ENCODE assay signal across 23 cellular contexts in the genomic region with DNA sequence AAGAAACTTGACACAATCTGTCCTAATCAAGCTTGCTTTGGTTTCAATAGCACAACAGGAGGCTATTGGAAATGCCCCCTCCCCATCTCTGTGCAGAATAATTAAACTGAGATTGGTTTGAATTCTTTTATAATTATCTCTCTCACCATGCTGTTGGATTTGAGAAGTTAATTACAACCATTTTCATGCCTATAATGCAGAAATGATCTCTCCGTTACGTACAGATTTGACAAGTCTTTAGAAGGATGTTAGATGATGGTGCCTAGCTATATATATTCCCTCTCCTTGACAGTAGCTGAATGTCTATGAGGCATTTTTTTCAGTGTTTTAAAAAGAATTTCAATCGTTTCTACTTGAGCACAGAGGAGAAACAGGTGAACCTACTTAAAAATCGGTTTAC.
"Had no signal": no experiment of that assay in that cellular context is flagged by ENCODE, and none has a peak within 500 bp of the region (broad histone marks: within the 10 kb centered on the region; RNA-seq: fewer than 3 reads in every experiment).

No MANE protein-coding gene starts in this region.

- H3K27ac ChIP-seq: HL-60, KMS-11, SJSA1, SK-N-MC had no signal

- FAIRE-seq: HTR-8/SVneo, K562, RCC 7860 had no signal

- H3K4me3 ChIP-seq: K562, SJSA1, SK-N-MC had no signal

- DNase-seq: Kasumi-1, NCI-H1092, NCI-H1105 treated with DMSO at 0.1 percent for 48 hours, NCI-H1417 treated with DMSO at 0.1 percent for 48 hours, NCI-H1694, NCI-H187 treated with DMSO at 0.1 percent for 48 hours, NCI-H2029 treated with DMSO at 0.1 percent for 48 hours, NCI-H2171 treated with DMSO at 0.1 percent for 48 hours, NCI-H345, NCI-H446 treated with DMSO at 0.1 percent for 48 hours, NCI-H510A treated with DMSO at 0.1 percent for 48 hours, NCI-H526 treated with DMSO at 0.1 percent for 48 hours, NCI-H774, Right ventricle myocardium superior, RPMI8226, SIG-M5 had no signal

- H3K9me3 ChIP-seq: SJSA1 had no signal

- H3K4me1 ChIP-seq: SJSA1 had no signal

- H3K27me3 ChIP-seq: SJSA1 had no signal

- H3K9ac ChIP-seq: KMS-11 had no signal

- H3K4me2 ChIP-seq: KMS-11 had no signal

- H3K36me3 ChIP-seq: SJSA1 had no signal
